In the genomic region with DNA sequence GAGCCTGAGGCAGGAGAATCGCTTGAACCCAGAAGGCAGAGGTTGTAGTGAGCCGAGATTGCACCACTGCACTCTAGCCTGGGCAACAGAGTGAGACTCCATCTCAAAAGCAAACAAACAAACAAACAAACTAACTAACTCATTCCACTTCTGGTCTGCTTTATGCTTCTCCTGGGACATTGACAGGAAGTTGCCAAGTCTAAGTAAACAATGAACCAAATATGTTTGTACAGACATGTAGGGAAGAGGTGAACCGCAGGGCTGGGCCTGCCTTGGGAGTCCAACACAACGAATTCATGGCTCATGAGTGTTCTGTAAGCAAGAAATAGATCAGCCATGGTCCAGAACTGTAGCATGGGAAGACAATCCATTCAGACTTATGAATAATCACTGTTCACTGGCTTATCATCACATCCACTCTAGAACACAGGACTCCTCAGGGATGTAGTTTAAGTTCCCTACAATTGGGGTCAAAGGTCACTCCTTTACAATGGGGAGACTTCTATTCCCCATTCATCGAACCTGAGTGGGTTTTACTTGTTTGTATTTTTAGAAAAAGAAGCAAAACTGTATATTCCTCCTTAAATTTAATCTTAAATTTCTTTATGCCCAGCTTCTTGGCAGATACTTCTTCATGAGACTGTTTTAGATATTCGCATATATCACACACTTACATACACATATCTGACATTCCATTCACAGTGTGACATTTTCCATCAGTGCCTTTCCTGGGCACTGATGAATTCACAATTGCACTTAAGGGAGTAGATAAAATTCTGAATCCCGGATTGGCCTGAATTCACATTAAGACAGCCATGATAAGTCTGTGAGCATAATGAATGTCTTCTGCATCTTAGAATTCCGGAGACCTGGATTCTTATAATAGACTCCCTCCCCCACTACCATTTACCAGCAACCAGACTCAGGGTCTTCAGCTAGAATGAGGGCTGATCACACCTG, we compare ENCODE assay signal across 17 cellular contexts.
DNase-seq lines count a peak whose midpoint lies in the region; ATAC-seq and TF ChIP-seq lines count a peak whose summit lies in the region.
"Had no signal": no experiment of that assay in that cellular context is flagged by ENCODE, and none has a peak within 500 bp of the region (broad histone marks: within the 10 kb centered on the region; RNA-seq: fewer than 3 reads in every experiment).

No MANE protein-coding gene starts in this region.

- ATAC-seq in foreskin keratinocyte: peak; percentile 78
- ATAC-seq in HG02759 (IDR thresholded peaks at IDR 0.05; ENCODE audit: unreplicated experiment): no peak
- ATAC-seq: natural killer cell had no signal

- no peak for TF ChIP-seq CTCF in foreskin keratinocyte (conservative IDR thresholded peaks at IDR 0.05)

- DNase-seq in NCI-H510A treated with DMSO at 0.1 percent for 48 hours (lab: John Stamatoyannopoulos, UW) (peak; percentile 8), NCI-H510A (lab: John Stamatoyannopoulos, UW) (no peak), T1000 (lab: John Stamatoyannopoulos, UW) (peak; percentile 46), foreskin keratinocyte (peak; percentile 82 to 90), erythroblast (lab: John Stamatoyannopoulos, UW) (no peak)
- no peak for DNase-seq in effector CD8-positive, alpha-beta T cell (lab: John Stamatoyannopoulos, UW)
- DNase-seq: ACHN; activated CD8-positive, alpha-beta memory T cell treated with anti-CD3 and anti-CD28 coated beads for 24 hours; Caco-2; foreskin melanocyte; islet precursor cell; natural killer cell; Peyer's patch; sigmoid colon had no signal

- peaks cover 10% of the 10 kb centered on the region for H3K4me1 ChIP-seq in foreskin keratinocyte
- peaks cover 3 to 27% (median 20%) of the 10 kb centered on the region in 5 donors for H3K4me1 ChIP-seq in subcutaneous abdominal adipose tissue (ENCODE audit: control insufficient read depth in 5 of 5, insufficient read depth in 5 of 5, low read length in 5 of 5)
- H3K4me1 ChIP-seq: Caco-2, Peyer's patch, suprapubic skin had no signal

- no peak for TF ChIP-seq POLR2A in erythroblast (IDR thresholded peaks at IDR 0.05; ENCODE audit: low read length)

- H3K27me3 ChIP-seq in foreskin keratinocyte: no peaks in the 10 kb centered on the region
- H3K27me3 ChIP-seq in subcutaneous abdominal adipose tissue (ENCODE audit: control insufficient read depth in 5 of 5, insufficient read depth in 4 of 5, low read length in 5 of 5): no peaks in the 10 kb centered on the region
- H3K27me3 ChIP-seq: Peyer's patch, sigmoid colon, suprapubic skin had no signal

- no peak overlapping the region for H3K4me3 ChIP-seq in subcutaneous abdominal adipose tissue (ENCODE audit: low read depth in 1 of 5, low read length in 5 of 5)
- H3K4me3 ChIP-seq: Peyer's patch, sigmoid colon, suprapubic skin had no signal

- no peak overlapping the region for H3K9ac ChIP-seq in subcutaneous abdominal adipose tissue (ENCODE audit: low read length in 5 of 5)

- H3K36me3 ChIP-seq in subcutaneous abdominal adipose tissue (ENCODE audit: control insufficient read depth in 5 of 5, insufficient read depth in 5 of 5, low read length in 5 of 5): no peaks in the 10 kb centered on the region
- H3K36me3 ChIP-seq: Peyer's patch, sigmoid colon, suprapubic skin had no signal

- H3K27ac ChIP-seq in foreskin keratinocyte (peak overlapping the region; percentile 42), subcutaneous abdominal adipose tissue (ENCODE audit: low read depth, low read length) (peak overlapping the region; percentile 57)
- H3K27ac ChIP-seq: Peyer's patch, sigmoid colon, suprapubic skin had no signal

- no peaks in the 10 kb centered on the region for H3K9me3 ChIP-seq in subcutaneous abdominal adipose tissue (ENCODE audit: control insufficient read depth in 5 of 5, low read length in 5 of 5)
- H3K9me3 ChIP-seq: Caco-2, Peyer's patch, sigmoid colon, suprapubic skin had no signal

Comparison
In these comparisons a context has a peak if more than half of its experiments do, and no peak if none do; other contexts are left out.
1. DNase-seq: peak in NCI-H510A treated with DMSO at 0.1 percent for 48 hours (single experiment), T1000 (single experiment) and foreskin keratinocyte (2 of 2); none in NCI-H510A (single experiment), effector CD8-positive, alpha-beta T cell (single experiment) and erythroblast (0 of 2).